ENCODE assay signal across 1 cellular context in genomic region chr6:43668151-43669028, GRCh38.
TF ChIP-seq lines count a peak whose summit lies in the region.

No MANE protein-coding gene starts in this region.

TF ChIP-seq in HCT116, 20 proteins besides CTCF, POLR2A, EP300 and RAD21 (continued from another document):
- TF ChIP-seq ZBTB33 (IDR thresholded peaks at IDR 0.05; ENCODE audit: extremely low read depth, insufficient replicate concordance, low read length), result no peak
TF ChIP-seq in HCT116: peak in this region for 3.
